20 cellular contexts compared by ENCODE assay signal in the genomic region with DNA sequence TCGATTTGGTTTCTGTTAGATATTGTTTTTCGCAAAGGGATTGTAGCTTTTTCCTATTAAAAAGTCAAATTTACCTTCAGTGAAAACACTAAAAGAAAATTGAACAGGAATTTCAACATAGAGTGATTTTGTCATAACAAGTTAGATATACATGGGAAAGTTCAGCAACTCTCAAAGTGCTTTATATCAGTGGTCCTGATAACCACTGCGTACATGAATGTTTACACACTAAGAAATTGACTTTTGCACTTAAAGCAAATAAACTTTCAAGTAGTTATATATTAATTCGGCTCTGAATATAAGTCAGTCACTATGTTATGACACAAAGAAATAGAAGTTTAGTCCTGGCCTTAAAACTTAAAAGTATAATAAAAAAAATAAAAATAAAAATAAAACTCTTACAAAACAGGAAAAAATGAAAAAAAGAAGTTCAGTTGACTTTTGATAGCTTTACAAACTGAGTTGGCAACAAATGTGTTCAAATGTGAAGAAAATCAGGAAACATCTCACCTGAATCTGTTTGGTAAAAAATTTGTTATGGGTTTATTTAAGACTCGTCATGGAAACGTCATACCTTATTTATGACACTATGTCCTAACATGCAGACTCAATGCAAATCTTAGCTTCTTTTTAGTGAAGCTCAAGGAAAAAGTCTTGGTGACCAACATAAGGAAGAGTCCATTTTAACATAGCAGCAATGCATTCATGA.
DNase-seq lines count a peak whose midpoint lies in the region; ATAC-seq, FAIRE-seq and TF ChIP-seq lines count a peak whose summit lies in the region.
"Had no signal": no experiment of that assay in that cellular context is flagged by ENCODE, and none has a peak within 500 bp of the region (broad histone marks: within the 10 kb centered on the region; RNA-seq: fewer than 3 reads in every experiment).

No MANE protein-coding gene starts in this region.

- H3K79me2 ChIP-seq in OCI-LY7 (ENCODE audit: insufficient read depth, low read depth, low read length) = no peaks in the 10 kb centered on the region

- H2AFZ ChIP-seq in OCI-LY7 (ENCODE audit: low read length) = no peak overlapping the region

- TF ChIP-seq CTCF in Caco-2 (IDR thresholded peaks at IDR 0.05; ENCODE audit: insufficient read depth in 1 of 2, low read depth in 1 of 2, low read length in 1 of 2, severe bottlenecking in 1 of 2, unreplicated experiment in 1 of 2) (no peak), VCaP (conservative IDR thresholded peaks at IDR 0.05) (no peak), nephron progenitor cell (IDR thresholded peaks at IDR 0.05) (no peak), OCI-LY7 (conservative IDR thresholded peaks at IDR 0.05; ENCODE audit: low read length) (no peak)

- H3K4me3 Mint-ChIP-seq in Caco-2 (ENCODE audit: unreplicated experiment) (no peak overlapping the region), nephron progenitor cell (no peak overlapping the region)

- H3K27ac Mint-ChIP-seq in Caco-2 (ENCODE audit: unreplicated experiment) (peak overlapping the region; percentile 9), nephron progenitor cell (peak overlapping the region; percentile 93)

- no peaks in the 10 kb centered on the region for H3K27me3 Mint-ChIP-seq in Caco-2 (ENCODE audit: insufficient read depth, unreplicated experiment)
- H3K27me3 Mint-ChIP-seq in nephron progenitor cell (ENCODE audit: low read depth, poor library complexity) = no peaks in the 10 kb centered on the region

- POLR2A ChIA-PET in Caco-2 (lab: Charles Lee) = no interaction called here
- POLR2A ChIA-PET in OCI-LY7 (lab: Charles Lee) = interaction anchor here (0.6 to 0.8 kb wide), 2 partner anchors 19 to 394 kb away, joined by 3 to 8 read pairs; no protein-coding TSS in a partner anchor

- FAIRE-seq in frontal cortex (lab: Jason Lieb, UNC) = peak; percentile 69

- H3K4me3 ChIP-seq in Caco-2 (ENCODE audit: low read depth, low read length) (no peak overlapping the region), OCI-LY7 (ENCODE audit: low read depth, low read length, poor library complexity, severe bottlenecking) (no peak overlapping the region), SJCRH30 (no peak overlapping the region)
- H3K4me3 ChIP-seq: prostate gland had no signal

- no TSS peak for BruUV-seq in Caco-2 (replicated peaks; lab: Mats Ljungman, UMichigan)
- no TSS peak for BruUV-seq in OCI-LY7 (replicated peaks; lab: Mats Ljungman, UMichigan)

- no peaks in the 10 kb centered on the region for H3K9me2 ChIP-seq in OCI-LY7 (ENCODE audit: insufficient read depth, low read length)

- H3K9me3 ChIP-seq in Caco-2 (no peaks in the 10 kb centered on the region), OCI-LY7 (ENCODE audit: low read length) (no peaks in the 10 kb centered on the region), SJCRH30 (replicated peaks) (no peaks in the 10 kb centered on the region)
- H3K9me3 ChIP-seq: prostate gland had no signal

- no peaks in the 10 kb centered on the region for H4K20me1 ChIP-seq in OCI-LY7 (ENCODE audit: insufficient read depth, low read length)

- CTCF ChIA-PET in Caco-2 (lab: Charles Lee) = interaction anchor here (0.6 to 1.4 kb wide), 5 partner anchors 100 to 824 kb away, joined by 3 to 5 read pairs (median 3); no protein-coding TSS in a partner anchor
- CTCF ChIA-PET in OCI-LY7 (lab: Charles Lee; ENCODE audit: unreplicated experiment) = no interaction called here

- intact Hi-C loops in Caco-2 (cut with micrococcal nuclease; ENCODE audit: unreplicated experiment) = loop anchor here (10.0 kb wide), 1 partner anchor 588 kb away; no protein-coding TSS in a partner anchor
- intact Hi-C loops in OCI-LY7 (cut with micrococcal nuclease; ENCODE audit: unreplicated experiment) = no loop called here

- H3K4me2 ChIP-seq in OCI-LY7 (ENCODE audit: low read length) = no peak overlapping the region

- H3K4me1 Mint-ChIP-seq in Caco-2 (ENCODE audit: low read depth, unreplicated experiment) (peaks cover 7% of the 10 kb centered on the region), nephron progenitor cell (peaks cover 81% of the 10 kb centered on the region)

- H3K36me3 Mint-ChIP-seq in Caco-2 (ENCODE audit: insufficient read depth, unreplicated experiment) (no peaks in the 10 kb centered on the region), nephron progenitor cell (ENCODE audit: low read depth) (no peaks in the 10 kb centered on the region)

- H3K27me3 ChIP-seq in Caco-2 (replicated peaks; ENCODE audit: control insufficient read depth, insufficient read depth, low read length) (no peaks in the 10 kb centered on the region), SJCRH30 (no peaks in the 10 kb centered on the region)

- no peak for ATAC-seq in HG03469 (IDR thresholded peaks at IDR 0.05; ENCODE audit: unreplicated experiment)
- ATAC-seq: esophagus mucosa had no signal

- H3K4me1 ChIP-seq in Caco-2 (peaks cover 14% of the 10 kb centered on the region), OCI-LY7 (ENCODE audit: insufficient read depth, low read length, poor library complexity, severe bottlenecking) (peaks cover 21% of the 10 kb centered on the region), SJCRH30 (peaks cover 20% of the 10 kb centered on the region)
- H3K4me1 ChIP-seq: prostate gland had no signal

- H3K27ac ChIP-seq in VCaP (peak overlapping the region; percentile 26; the same call in 1 of the 2 replicates), OCI-LY7 (ENCODE audit: low read depth, low read length, poor library complexity, severe bottlenecking) (no peak overlapping the region), SJCRH30 (no peak overlapping the region)
- H3K27ac ChIP-seq: prostate gland had no signal

- H3K36me3 ChIP-seq in Caco-2 (ENCODE audit: control insufficient read depth, insufficient read depth, low read length) (no peaks in the 10 kb centered on the region), OCI-LY7 (ENCODE audit: insufficient read depth, low read length) (no peaks in the 10 kb centered on the region), SJCRH30 (no peaks in the 10 kb centered on the region)
- H3K36me3 ChIP-seq: prostate gland had no signal

- no peaks in the 10 kb centered on the region for H3K9me3 Mint-ChIP-seq in Caco-2 (ENCODE audit: unreplicated experiment)
- H3K9me3 Mint-ChIP-seq in nephron progenitor cell = no peaks in the 10 kb centered on the region

- DNase-seq in Caco-2 (no peak), frontal cortex (ENCODE audit: low spot score in 2 of 2) (no peak), nephron progenitor cell (no peak), SKM-1 (lab: John Stamatoyannopoulos, UW; ENCODE audit: unreplicated experiment) (no peak), OCI-LY7 (ENCODE audit: low spot score) (no peak), SJCRH30 (no peak)
- DNase-seq: activated CD4-positive, alpha-beta T cell treated with anti-CD3 and anti-CD28 coated beads for 48 hours; activated naive CD4-positive, alpha-beta T cell treated with Interleukin-2 at 50 U/mL for 16 hours; COR-L47; GOT3; kidney glomerular epithelial cell; NCI-H187 treated with DMSO at 0.1 percent for 48 hours; NCI-H446 treated with DMSO at 0.1 percent for 48 hours; Right ventricle myocardium superior; stimulated activated CD4-positive, alpha-beta T cell treated with anti-CD3 and anti-CD28 coated beads, Interleukin-15, amount 100 ng/mL, for 24 hours; substantia nigra had no signal
